In the genomic region with DNA sequence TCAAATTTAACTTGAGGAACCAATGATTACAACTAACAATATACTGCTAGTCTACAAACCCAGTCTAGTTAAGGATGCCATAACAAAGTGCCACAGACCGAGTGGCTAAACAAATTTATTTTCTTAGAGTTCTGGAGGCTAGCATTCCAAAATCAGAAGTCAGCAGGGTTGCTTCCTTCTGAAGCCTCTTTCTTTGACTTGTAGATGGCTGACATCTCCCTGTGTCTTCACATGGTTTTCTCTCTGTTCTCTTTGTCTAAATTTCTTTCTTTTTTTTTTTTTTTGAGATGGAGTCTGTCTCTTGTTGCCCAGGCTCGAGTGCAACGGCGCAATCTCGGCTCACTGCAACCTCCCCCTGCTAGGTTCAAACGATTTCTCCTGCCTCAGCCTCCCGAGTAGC, we compare ENCODE assay signal across 16 cellular contexts. TPM values are rescaled to one million over a fixed set of nuclear protein-coding genes. Genes with fewer than 3 reads are reported as not detected.
DNase-seq lines count a peak whose midpoint lies in the region; ATAC-seq and TF ChIP-seq lines count a peak whose summit lies in the region.
"Had no signal": no experiment of that assay in that cellular context is flagged by ENCODE, and none has a peak within 500 bp of the region (broad histone marks: within the 10 kb centered on the region; RNA-seq: fewer than 3 reads in every experiment).

No MANE protein-coding gene starts in this region.

- no peak overlapping the region for H2BK20ac ChIP-seq in H9 (ENCODE audit: low read depth, low read length, poor library complexity, severe bottlenecking)

- no peak overlapping the region for H4K91ac ChIP-seq in H9 (ENCODE audit: insufficient read length, low read depth, low read length)

- H3K27me3 Mint-ChIP-seq in H9 (ENCODE audit: low read depth) (no peaks in the 10 kb centered on the region), endodermal cell (ENCODE audit: insufficient read depth) (no peaks in the 10 kb centered on the region), osteocyte (ENCODE audit: unreplicated experiment) (no peaks in the 10 kb centered on the region)
- H3K27me3 Mint-ChIP-seq: IgD-negative memory B cell had no signal

- H3K27me3 ChIP-seq in H9 (ENCODE audit: insufficient read depth, low read length) (no peaks in the 10 kb centered on the region), NT2/D1 (ENCODE audit: insufficient read depth, insufficient read length) (no peaks in the 10 kb centered on the region), endodermal cell (ENCODE audit: control insufficient read depth, insufficient read depth, low read length, poor library complexity, severe bottlenecking) (no peaks in the 10 kb centered on the region)
- H3K27me3 ChIP-seq: BLaER1 treated with 17β-estradiol and CSF1 and Interleukin-3, amounts not matched to agents 10 nM and 100 nM had no signal

- peaks cover 46 to 52% of the 10 kb centered on the region in 2 experiments for H3K4me1 Mint-ChIP-seq in H9
- peaks cover 35% of the 10 kb centered on the region for H3K4me1 Mint-ChIP-seq in endodermal cell
- peaks cover 52% of the 10 kb centered on the region for H3K4me1 Mint-ChIP-seq in osteocyte (ENCODE audit: unreplicated experiment)

- no peak overlapping the region for H3K18ac ChIP-seq in H9 (ENCODE audit: insufficient read length, low read depth, low read length)

- H3K4me1 ChIP-seq in H9 (ENCODE audit: insufficient read depth, low read length) (peaks cover 10% of the 10 kb centered on the region), NT2/D1 (ENCODE audit: insufficient read depth, insufficient read length) (peaks cover 2% of the 10 kb centered on the region), endodermal cell (ENCODE audit: control insufficient read depth, insufficient read depth, low read length) (peaks cover 8% of the 10 kb centered on the region)

- no peak overlapping the region for H2AFZ ChIP-seq in H9 (ENCODE audit: low read length)

- peak overlapping the region in 2 of 3 experiments; percentile 92 to 98; a peak in 5 of 7 replicates for H3K27ac Mint-ChIP-seq in H9
- no peak overlapping the region for H3K27ac Mint-ChIP-seq in endodermal cell
- peak overlapping the region; percentile 41 for H3K27ac Mint-ChIP-seq in osteocyte (ENCODE audit: unreplicated experiment)

- no peak overlapping the region for H3K4ac ChIP-seq in H9 (ENCODE audit: low read depth, low read length)

- H3K4me3 Mint-ChIP-seq in H9 (peak overlapping the region; percentile 36 to 69; a peak in 3 of 5 replicates), endodermal cell (no peak overlapping the region), osteocyte (ENCODE audit: unreplicated experiment) (no peak overlapping the region)

- DNase-seq in H9, result no peak
- peak; percentile 52 for DNase-seq in NT2/D1 (ENCODE audit: low read depth, low spot score)
- DNase-seq in endodermal cell, result no peak
- DNase-seq in osteocyte (ENCODE audit: extremely low spot score, unreplicated experiment), result no peak
- DNase-seq: DMS 273 treated with DMSO at 0.1 percent for 48 hours; NCI-H1436 treated with DMSO at 0.1 percent for 48 hours; NCI-H2081 treated with DMSO at 0.1 percent for 48 hours; NCI-H526; NK-92 treated with Interleukin-12 subunit alpha and Interleukin-12 subunit beta, amount 100 ng/mL, for 24 hours; PC-3; T-helper 1 cell had no signal

- no peak overlapping the region for H3K56ac ChIP-seq in H9 (ENCODE audit: insufficient read length, low read depth, low read length)

- H3K9ac ChIP-seq in H9 (ENCODE audit: extremely low read depth, insufficient read length, low read length) (no peak overlapping the region), NT2/D1 (ENCODE audit: insufficient read length, low read depth) (no peak overlapping the region), endodermal cell (ENCODE audit: extremely low read depth, low read length, poor library complexity, severe bottlenecking) (no peak overlapping the region)
- H3K9ac ChIP-seq: BLaER1 treated with 17β-estradiol and CSF1 and Interleukin-3, amounts not matched to agents 10 nM and 100 nM had no signal

- no peak overlapping the region for H4K5ac ChIP-seq in H9 (ENCODE audit: insufficient read length, low read depth, low read length)

- no peak overlapping the region for H4K8ac ChIP-seq in H9 (replicated peaks; ENCODE audit: insufficient read length, low read depth, low read length)

- H4K20me1 ChIP-seq in H9 (ENCODE audit: control insufficient read depth, insufficient read depth, insufficient read length), result no peaks in the 10 kb centered on the region

- peaks cover 6% of the 10 kb centered on the region; the same call in 1 of the 2 replicates for H3K79me2 ChIP-seq in H9 (ENCODE audit: insufficient read depth, low read length)

- H3K9me3 ChIP-seq in H9 (ENCODE audit: control insufficient read depth, low read depth, low read length) (no peaks in the 10 kb centered on the region), NT2/D1 (ENCODE audit: insufficient read depth, low read length) (no peaks in the 10 kb centered on the region), endodermal cell (ENCODE audit: control insufficient read depth, low read length) (no peaks in the 10 kb centered on the region)

- H3K27ac ChIP-seq in H9 (ENCODE audit: insufficient read length, low read depth, low read length), result no peak overlapping the region
- H3K27ac ChIP-seq in endodermal cell (ENCODE audit: low read depth, low read length), result peak overlapping the region; percentile 38
- H3K27ac ChIP-seq: BLaER1 treated with 17β-estradiol and CSF1 and Interleukin-3, amounts not matched to agents 10 nM and 100 nM had no signal

- ATAC-seq in HG03108 (IDR thresholded peaks at IDR 0.05; ENCODE audit: unreplicated experiment), result no peak
- no peak for ATAC-seq in HG03025 (IDR thresholded peaks at IDR 0.05; ENCODE audit: low FRiP score, unreplicated experiment)
- no peak for ATAC-seq in HG02763 (IDR thresholded peaks at IDR 0.05; ENCODE audit: unreplicated experiment)
- ATAC-seq: PC-3 had no signal

- H3K9me3 Mint-ChIP-seq in H9, result peaks cover 0 to 4% of the 10 kb centered on the region in 2 experiments; a peak in 4 of 5 replicates
- peaks cover 2% of the 10 kb centered on the region for H3K9me3 Mint-ChIP-seq in endodermal cell
- H3K9me3 Mint-ChIP-seq in osteocyte (ENCODE audit: unreplicated experiment), result peaks cover 3% of the 10 kb centered on the region
- H3K9me3 Mint-ChIP-seq: IgD-negative memory B cell had no signal

- TF ChIP-seq CTCF in H9 (conservative IDR thresholded peaks at IDR 0.05) (no peak), endodermal cell (conservative IDR thresholded peaks at IDR 0.05) (no peak), osteocyte (IDR thresholded peaks at IDR 0.05) (no peak)

- no peak overlapping the region for H3K4me3 ChIP-seq in NT2/D1 (ENCODE audit: insufficient read length, low read depth)
- H3K4me3 ChIP-seq in endodermal cell (ENCODE audit: low read length), result no peak overlapping the region
- H3K4me3 ChIP-seq: BLaER1 treated with 17β-estradiol and CSF1 and Interleukin-3, amounts not matched to agents 10 nM and 100 nM had no signal

- WGBS in H9 (ENCODE audit: extremely low coverage, insufficient read length, low lambda C conversion rate), result no CpG with 5 or more reads among the region's 7 CpGs
- 38 to 61% methylated on average over 1 to 7 of the region's 7 CpGs for WGBS in endodermal cell (ENCODE audit: insufficient coverage in 1 of 2, insufficient read length in 1 of 2), 2 experiments

- H2BK12ac ChIP-seq in H9 (ENCODE audit: insufficient read length, low read depth, low read length), result no peak overlapping the region

- H3K4me2 ChIP-seq in H9 (ENCODE audit: insufficient read depth, insufficient read length, low read length), result peak overlapping the region; percentile 12
- H3K4me2 ChIP-seq: BLaER1 treated with 17β-estradiol and CSF1 and Interleukin-3, amounts not matched to agents 10 nM and 100 nM had no signal

- H3K36me3 Mint-ChIP-seq in H9 (ENCODE audit: insufficient read depth in 1 of 3, low read depth in 3 of 3) (peaks cover 3 to 4% (median 4%) of the 10 kb centered on the region in 3 experiments; a peak in 5 of 7 replicates), endodermal cell (ENCODE audit: low read depth) (peaks cover 4% of the 10 kb centered on the region), osteocyte (ENCODE audit: unreplicated experiment) (peaks cover 3% of the 10 kb centered on the region)

- H3K79me1 ChIP-seq in H9 (ENCODE audit: insufficient read depth, low read depth, low read length, poor library complexity, severe bottlenecking), result peaks cover 11% of the 10 kb centered on the region

- no peaks in the 10 kb centered on the region for H3K36me3 ChIP-seq in NT2/D1 (ENCODE audit: insufficient read depth, insufficient read length, low read length)
- H3K36me3 ChIP-seq in endodermal cell (ENCODE audit: control insufficient read depth, insufficient read depth, low read length), result peaks cover 5% of the 10 kb centered on the region

- H2BK120ac ChIP-seq in H9 (ENCODE audit: low read depth, low read length, poor library complexity, severe bottlenecking), result no peak overlapping the region

- no peak overlapping the region for H3T11ph ChIP-seq in H9 (ENCODE audit: low read length)

- no peak overlapping the region for H3K14ac ChIP-seq in H9 (ENCODE audit: insufficient read depth, low read length)

- no peak overlapping the region for H3K23ac ChIP-seq in H9 (ENCODE audit: insufficient read length, low read depth, low read length)

- H2BK5ac ChIP-seq in H9 (ENCODE audit: insufficient read length, low read length), result no peak overlapping the region

- H3K23me2 ChIP-seq in H9 (ENCODE audit: insufficient read length, low read depth, low read length, poor library complexity, severe bottlenecking), result no peaks in the 10 kb centered on the region

- H2BK15ac ChIP-seq in H9 (ENCODE audit: low read depth, low read length), result no peak overlapping the region

- no peak overlapping the region for H2AK5ac ChIP-seq in H9 (ENCODE audit: insufficient read length, low read length)

RNA-seq across cellular contexts. Expression of a gene that starts 56.1 kb away (rescaled TPM):
- total RNA-seq in H9 (2021) (22.3 and 23.3 TPM in 2 replicates), endodermal cell (10 to 100 TPM; 38.6 TPM), osteocyte (75.9 and 77.5 TPM in 2 replicates)
- polyA plus RNA-seq in endodermal cell (2013, experiment 1 of 2), result 15.2 TPM
- polyA plus RNA-seq in endodermal cell (2013, experiment 2 of 2), result 14.4 TPM

Comparison
In these comparisons a context has a peak if more than half of its experiments do, and no peak if none do; other contexts are left out.
1. H3K4me3 Mint-ChIP-seq: peak in H9 (2 of 2); none in endodermal cell (single experiment) and osteocyte (single experiment).